ENCODE assay signal across 9 cellular contexts in the genomic region with DNA sequence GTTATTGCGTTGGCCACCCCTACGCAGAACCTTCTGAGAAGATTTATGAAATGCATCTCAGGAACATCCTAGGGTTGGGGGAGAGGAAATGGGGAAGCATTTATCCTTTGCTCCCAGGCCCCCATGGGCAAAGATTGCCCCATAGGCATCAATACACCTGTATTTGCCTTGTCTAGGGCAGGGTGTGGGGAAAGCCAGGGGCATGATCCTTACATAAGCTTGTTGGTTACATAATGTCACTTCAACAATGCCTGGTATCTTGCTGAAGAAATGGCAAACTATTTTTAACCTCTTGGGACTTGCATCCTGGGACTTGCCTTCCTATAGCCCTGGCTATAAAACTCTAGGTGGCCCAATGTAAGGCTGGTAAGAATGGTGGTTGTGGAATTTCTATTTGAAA.
"Had no signal": no experiment of that assay in that cellular context is flagged by ENCODE, and none has a peak within 500 bp of the region (broad histone marks: within the 10 kb centered on the region; RNA-seq: fewer than 3 reads in every experiment).

No MANE protein-coding gene starts in this region.

- H3K4me1 ChIP-seq: HAP-1 had no signal

- DNase-seq: GM23248, GOT3, H7, HFFc6, IMR-90 had no signal

- H3K36me3 ChIP-seq: HAP-1 had no signal

- H3K27ac ChIP-seq: GM23248, HL-60 had no signal

- FAIRE-seq: K562 had no signal

- H3K9ac ChIP-seq: GM23248 had no signal

- ATAC-seq: HCT116, K562 had no signal

- H3K4me3 ChIP-seq: GM23248, HAP-1, K562 had no signal

- H2AFZ ChIP-seq: GM23248 had no signal

- H3K9me3 ChIP-seq: HAP-1 had no signal
